Comparison of ENCODE assay signal across 2 cellular contexts in genomic region chr7:2409745-2410414, GRCh38.
TF ChIP-seq lines count a peak whose summit lies in the region.

No MANE protein-coding gene starts in this region.

TF ChIP-seq in liver, 16 proteins besides CTCF, POLR2A, EP300 and RAD21:
- no peak for TF ChIP-seq REST (IDR thresholded peaks at IDR 0.05)
- no peak for TF ChIP-seq NR2F2 (IDR thresholded peaks at IDR 0.05)
- TF ChIP-seq EGR1 (IDR thresholded peaks at IDR 0.05; ENCODE audit: low read depth in 2 of 2): no peak
- no peak for TF ChIP-seq HNF4G (IDR thresholded peaks at IDR 0.05)
- TF ChIP-seq, protein P1, sequence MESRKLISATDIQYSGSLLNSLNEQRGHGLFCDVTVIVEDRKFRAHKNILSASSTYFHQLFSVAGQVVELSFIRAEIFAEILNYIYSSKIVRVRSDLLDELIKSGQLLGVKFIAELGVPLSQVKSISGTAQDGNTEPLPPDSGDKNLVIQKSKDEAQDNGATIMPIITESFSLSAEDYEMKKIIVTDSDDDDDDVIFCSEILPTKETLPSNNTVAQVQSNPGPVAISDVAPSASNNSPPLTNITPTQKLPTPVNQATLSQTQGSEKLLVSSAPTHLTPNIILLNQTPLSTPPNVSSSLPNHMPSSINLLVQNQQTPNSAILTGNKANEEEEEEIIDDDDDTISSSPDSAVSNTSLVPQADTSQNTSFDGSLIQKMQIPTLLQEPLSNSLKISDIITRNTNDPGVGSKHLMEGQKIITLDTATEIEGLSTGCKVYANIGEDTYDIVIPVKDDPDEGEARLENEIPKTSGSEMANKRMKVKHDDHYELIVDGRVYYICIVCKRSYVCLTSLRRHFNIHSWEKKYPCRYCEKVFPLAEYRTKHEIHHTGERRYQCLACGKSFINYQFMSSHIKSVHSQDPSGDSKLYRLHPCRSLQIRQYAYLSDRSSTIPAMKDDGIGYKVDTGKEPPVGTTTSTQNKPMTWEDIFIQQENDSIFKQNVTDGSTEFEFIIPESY (IDR thresholded peaks at IDR 0.05): no peak
- TF ChIP-seq GABPA (IDR thresholded peaks at IDR 0.05 in 1 of 2, conservative IDR thresholded peaks at IDR 0.05 in 1 of 2): no peak
- TF ChIP-seq RXRA (IDR thresholded peaks at IDR 0.05): no peak
- no peak for TF ChIP-seq MAX (IDR thresholded peaks at IDR 0.05)
- TF ChIP-seq JUND (IDR thresholded peaks at IDR 0.05): no peak
- TF ChIP-seq, protein P2, sequence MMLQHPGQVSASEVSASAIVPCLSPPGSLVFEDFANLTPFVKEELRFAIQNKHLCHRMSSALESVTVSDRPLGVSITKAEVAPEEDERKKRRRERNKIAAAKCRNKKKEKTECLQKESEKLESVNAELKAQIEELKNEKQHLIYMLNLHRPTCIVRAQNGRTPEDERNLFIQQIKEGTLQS (IDR thresholded peaks at IDR 0.05): no peak
- no peak for TF ChIP-seq SP1 (IDR thresholded peaks at IDR 0.05)
- no peak for TF ChIP-seq FOXA2 (IDR thresholded peaks at IDR 0.05)
- TF ChIP-seq HNF4A (conservative IDR thresholded peaks at IDR 0.05): no peak
- no peak for TF ChIP-seq TAF1 (conservative IDR thresholded peaks at IDR 0.05)
- TF ChIP-seq FOXA1 (IDR thresholded peaks at IDR 0.05): no peak
- no peak for TF ChIP-seq YY1 (IDR thresholded peaks at IDR 0.05)
TF ChIP-seq in liver: peak in this region for 0.

TF ChIP-seq in HepG2, 621 proteins besides CTCF, POLR2A, EP300 and RAD21:
- TF ChIP-seq ZNF83 (CRISPR knock-in tag; IDR thresholded peaks at IDR 0.05; ENCODE audit: borderline replicate concordance) (no peak), CHD4 (IDR thresholded peaks at IDR 0.05; ENCODE audit: borderline replicate concordance, low read length) (no peak), MLLT10 (CRISPR knock-in tag; IDR thresholded peaks at IDR 0.05) (no peak), ZNF709 (CRISPR knock-in tag; IDR thresholded peaks at IDR 0.05) (no peak), SATB2 (CRISPR knock-in tag; IDR thresholded peaks at IDR 0.05) (no peak)
TF ChIP-seq in HepG2: peak in this region for 0.
